Comparison of ENCODE assay signal across 16 cellular contexts in the genomic region with DNA sequence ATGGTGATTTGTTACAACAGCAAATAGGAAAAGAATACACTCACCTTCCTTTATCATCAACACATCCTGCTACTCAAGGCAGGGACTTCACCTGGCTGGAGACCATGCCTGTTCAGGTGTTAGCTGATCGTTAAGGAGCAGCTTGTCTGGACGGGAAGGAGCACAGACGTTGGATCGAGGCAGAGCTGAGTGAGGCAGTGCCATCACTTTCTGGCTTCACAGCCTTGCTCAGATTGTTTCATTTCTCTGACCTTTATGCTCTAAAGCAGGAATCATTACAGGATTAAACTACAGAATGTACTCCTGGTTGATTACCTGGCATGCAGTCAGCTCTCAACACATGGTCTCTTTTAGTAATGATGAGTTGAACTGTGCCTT.
A peak's percentile ranks its signal among the peaks of the same experiment; 100 is the strongest.
DNase-seq lines count a peak whose midpoint lies in the region; ATAC-seq, FAIRE-seq and TF ChIP-seq lines count a peak whose summit lies in the region.
"Had no signal": no experiment of that assay in that cellular context is flagged by ENCODE, and none has a peak within 500 bp of the region (broad histone marks: within the 10 kb centered on the region; RNA-seq: fewer than 3 reads in every experiment).

No MANE protein-coding gene starts in this region.

- H4K20me1 ChIP-seq in mammary epithelial cell (ENCODE audit: insufficient read depth, low read length), result no peaks in the 10 kb centered on the region

- 4% methylated on average over 4 of the region's 4 CpGs for WGBS in mammary epithelial cell (ENCODE audit: low coverage, missing lambda C conversion rate)
- 34% methylated on average over 4 of the region's 4 CpGs for WGBS in suprapubic skin

- BruUV-seq in mammary epithelial cell (replicated peaks; lab: Mats Ljungman, UMichigan), result no TSS peak

- dilution Hi-C loops in mammary epithelial cell (cut with HindIII; ENCODE audit: low sequenced_read_pairs), result no loop called here

- H3K36me3 ChIP-seq in mammary epithelial cell (ENCODE audit: insufficient read depth, low read length), result no peaks in the 10 kb centered on the region
- H3K36me3 ChIP-seq in left lung, result no peaks in the 10 kb centered on the region
- H3K36me3 ChIP-seq in suprapubic skin, result no peaks in the 10 kb centered on the region

- intact Hi-C loops in mammary epithelial cell (cut with micrococcal nuclease), result no loop called here
- intact Hi-C loops in left lung (cut with DNase I), result no loop called here

- H3K4me3 ChIP-seq in mammary epithelial cell (replicated peaks in 1 of 3; ENCODE audit: insufficient read depth in 1 of 3, low read depth in 2 of 3, low read length in 3 of 3) (peak overlapping the region in 2 of 3 experiments; percentile 2 to 22), left lung (no peak overlapping the region), suprapubic skin (no peak overlapping the region)

- no peak for TF ChIP-seq POLR2A in suprapubic skin (IDR thresholded peaks at IDR 0.05)

- H3K79me2 ChIP-seq in mammary epithelial cell (ENCODE audit: insufficient read depth, low read length), result no peaks in the 10 kb centered on the region

- H3K27me3 ChIP-seq in mammary epithelial cell (ENCODE audit: insufficient read depth, low read length) (no peaks in the 10 kb centered on the region), left lung (no peaks in the 10 kb centered on the region), suprapubic skin (no peaks in the 10 kb centered on the region)

- DNase-seq in HTR-8/SVneo (ENCODE audit: insufficient read length, low spot score) (no peak), mammary epithelial cell (no peak), left lung (no peak), suprapubic skin (ENCODE audit: low spot score in 2 of 2) (no peak), dedifferentiated amniotic fluid mesenchymal stem cell (ENCODE audit: extremely low spot score) (no peak), DMS153 (lab: John Stamatoyannopoulos, UW) (no peak), NCI-H748 (lab: John Stamatoyannopoulos, UW; ENCODE audit: unreplicated experiment) (no peak)
- DNase-seq: activated T-cell treated with anti-CD3 and anti-CD28 coated beads, Interleukin-2, amount 50 U/mL, for 1 hour; CD4-positive, CD25-positive, alpha-beta regulatory T cell; GDM1; hypothalamus; KG1; NCI-H187; stimulated activated CD4-positive, alpha-beta T cell treated with anti-CD3 and anti-CD28 coated beads, Interleukin-4, amount 100 ng/mL, for 24 hours; stimulated activated naive B cell treated with anti-CD40 and anti-IgM and Interleukin-4, amounts not matched to agents 10 μg/mL and 1 μg/mL and 100 μg/mL, for 72 hours had no signal

- H2AFZ ChIP-seq in mammary epithelial cell (ENCODE audit: low read depth, low read length), result peak overlapping the region; percentile 72

- CTCF ChIA-PET in mammary epithelial cell (lab: Charles Lee; ENCODE audit: low non-redundant PET), result interaction anchor here (0.6 kb wide), 1 partner anchor 116 kb away, joined by 5 read pairs; no protein-coding TSS in a partner anchor

- peak; percentile 81 for FAIRE-seq in HTR-8/SVneo (lab: Jason Lieb, UNC)

- H3K4me2 ChIP-seq in mammary epithelial cell (ENCODE audit: insufficient read depth, low read depth, low read length), result peak overlapping the region; percentile 84

- peak overlapping the region; percentile 81 for H3K27ac ChIP-seq in mammary epithelial cell (ENCODE audit: insufficient read depth, low read depth, low read length)
- peak overlapping the region; percentile 46 to 75 for H3K27ac ChIP-seq in left lung
- peak overlapping the region; percentile 59 for H3K27ac ChIP-seq in suprapubic skin

- H3K9me3 ChIP-seq in mammary epithelial cell (replicated peaks; ENCODE audit: insufficient read depth, low read length), result no peaks in the 10 kb centered on the region
- peaks cover 0 to 1% of the 10 kb centered on the region in 2 donors for H3K9me3 ChIP-seq in left lung
- H3K9me3 ChIP-seq in suprapubic skin, result no peaks in the 10 kb centered on the region

- TF ChIP-seq CTCF in mammary epithelial cell (conservative IDR thresholded peaks at IDR 0.05 in 1 of 2, IDR thresholded peaks at IDR 0.05 in 1 of 2; ENCODE audit: extremely low read depth in 1 of 2, insufficient read depth in 1 of 2, low read depth in 1 of 2, low read length in 2 of 2), result no peak
- TF ChIP-seq CTCF in left lung (IDR thresholded peaks at IDR 0.05), result no peak
- TF ChIP-seq CTCF in suprapubic skin (IDR thresholded peaks at IDR 0.05), result no peak

- in situ Hi-C loops in mammary epithelial cell (cut with MboI; ENCODE audit: low sequenced_read_pairs in 2 of 2), result no loop called here

- H3K4me1 ChIP-seq in mammary epithelial cell (ENCODE audit: insufficient read depth, low read length) (peaks cover 19% of the 10 kb centered on the region), left lung (peaks cover 6 to 9% of the 10 kb centered on the region in 2 donors), suprapubic skin (peaks cover 30% of the 10 kb centered on the region)

- peak overlapping the region; percentile 71 for H3K9ac ChIP-seq in mammary epithelial cell (ENCODE audit: insufficient read depth, low read length)

- no peak for TF ChIP-seq EP300 in suprapubic skin (IDR thresholded peaks at IDR 0.05)

- peak; percentile 26 for ATAC-seq in left lung
- no peak for ATAC-seq in HG02763 (IDR thresholded peaks at IDR 0.05; ENCODE audit: unreplicated experiment)
- ATAC-seq: stimulated activated naive B cell treated with anti-CD40 and anti-IgM and Interleukin-4, amounts not matched to agents 10 μg/mL and 1 μg/mL and 100 μg/mL, for 72 hours had no signal

Comparison
In these comparisons a context has a peak if more than half of its experiments do, and no peak if none do; other contexts are left out.
1. H3K4me3 ChIP-seq: peak in mammary epithelial cell (2 of 3); none in left lung (0 of 2) and suprapubic skin (single experiment).
2. Peak in every context shown above with its lines, with median percentiles within 50 percentile points of each other: H3K27ac ChIP-seq.